In genomic region chr1:222741630-222742457, GRCh38 we compare ENCODE assay signal across 13 cellular contexts. TPM values are rescaled to one million over a fixed set of nuclear protein-coding genes. Genes with fewer than 3 reads are reported as not detected.
A peak's percentile ranks its signal among the peaks of the same experiment; 100 is the strongest.
DNase-seq lines count a peak whose midpoint lies in the region; ATAC-seq, FAIRE-seq and TF ChIP-seq lines count a peak whose summit lies in the region.
"Not testable (repeated sequence)": the region's sequence is repeated elsewhere in the genome, so short reads cannot be mapped to it uniquely, and the experiment has no call there.
"Had no signal": no experiment of that assay in that cellular context is flagged by ENCODE, and none has a peak within 500 bp of the region (broad histone marks: within the 10 kb centered on the region; RNA-seq: fewer than 3 reads in every experiment).

No MANE protein-coding gene starts in this region.

- not testable (repeated sequence) for H3K27ac ChIP-seq in IMR-90 (ENCODE audit: insufficient read depth, low read length); H1 (ENCODE audit: low read depth, low read length); HepG2 (ENCODE audit: extremely low read length, insufficient read depth, low read length)

- not testable (repeated sequence) for TF ChIP-seq CTCF in IMR-90 (conservative IDR thresholded peaks at IDR 0.05; ENCODE audit: low read depth, low read length); activated B cell treated with CpG ODN at 0.5 μM for 24 hours (IDR thresholded peaks at IDR 0.05); H1 (IDR thresholded peaks at IDR 0.05; ENCODE audit: control extremely low read depth in 1 of 3, insufficient read depth in 1 of 3, low read depth in 1 of 3, low read length in 3 of 3); HepG2 (CRISPR knock-in tag; IDR thresholded peaks at IDR 0.05); nephron progenitor cell (IDR thresholded peaks at IDR 0.05)

- H2BK12ac ChIP-seq in H1 (ENCODE audit: low read depth, low read length), result not testable (repeated sequence)

- not testable (repeated sequence) for H2AK9ac ChIP-seq in IMR-90 (replicated peaks; ENCODE audit: low read depth, low read length, poor library complexity)

- not testable (repeated sequence) for H3K56ac ChIP-seq in IMR-90 (ENCODE audit: extremely low read depth, insufficient read depth, low read length); H1 (replicated peaks; ENCODE audit: insufficient read length, low read depth, low read length)

- intact Hi-C loops in IMR-90 (cut with micrococcal nuclease); activated B cell treated with CpG ODN at 0.5 μM for 24 hours (cut with micrococcal nuclease); HepG2 (cut with micrococcal nuclease; ENCODE audit: unreplicated experiment): not testable (repeated sequence)

- H3K14ac ChIP-seq in IMR-90 (replicated peaks; ENCODE audit: low read depth, low read length); H1 (ENCODE audit: insufficient read length): not testable (repeated sequence)

- BruUV-seq in IMR-90 (replicated peaks; lab: Mats Ljungman, UMichigan); HepG2 (replicated peaks; lab: Mats Ljungman, UMichigan): not testable (repeated sequence)

- not testable (repeated sequence) for H3K9me1 ChIP-seq in IMR-90 (ENCODE audit: insufficient read depth, low read length)

- peaks cover 31% of the 10 kb centered on the region for H3K4me1 Mint-ChIP-seq in activated B cell treated with CpG ODN at 0.5 μM for 24 hours
- not testable (repeated sequence) for H3K4me1 Mint-ChIP-seq in nephron progenitor cell; stimulated activated naive CD8-positive, alpha-beta T cell treated with anti-CD3 and anti-CD28 coated beads, Interleukin-15, Interleukin-2, amounts not matched to agents 100 ng/mL and 50 ng/mL, for 24 hours (ENCODE audit: low read depth)

- not testable (repeated sequence) for H3K9me3 Mint-ChIP-seq in activated B cell treated with CpG ODN at 0.5 μM for 24 hours; nephron progenitor cell; stimulated activated naive CD8-positive, alpha-beta T cell treated with anti-CD3 and anti-CD28 coated beads, Interleukin-15, Interleukin-2, amounts not matched to agents 100 ng/mL and 50 ng/mL, for 24 hours

- dilution Hi-C loops in IMR-90 (cut with HindIII; ENCODE audit: low sequenced_read_pairs, unreplicated experiment), result not testable (repeated sequence)

- not testable (repeated sequence) for H3K4me1 ChIP-seq in IMR-90 (ENCODE audit: control insufficient read depth, insufficient read depth, low read length); H1 (replicated peaks in 1 of 4; ENCODE audit: control insufficient read depth in 3 of 4, insufficient read depth in 4 of 4, low read length in 3 of 4); HepG2 (ENCODE audit: insufficient read depth, low read length)

- H3K4me2 ChIP-seq in IMR-90 (ENCODE audit: low read depth, low read length); H1 (ENCODE audit: insufficient read depth in 1 of 2, low read depth in 2 of 2, low read length in 2 of 2); HepG2 (ENCODE audit: low read depth, low read length): not testable (repeated sequence)

- not testable (repeated sequence) for H3K23me2 ChIP-seq in H1 (ENCODE audit: low read depth, low read length)

- DNase-seq in IMR-90; activated B cell treated with CpG ODN at 0.5 μM for 24 hours; H1 (ENCODE audit: low read depth in 1 of 2, low spot score in 2 of 2); HepG2 (ENCODE audit: low spot score); nephron progenitor cell: not testable (repeated sequence)

- POLR2A ChIA-PET in IMR-90 (lab: Charles Lee; ENCODE audit: unreplicated experiment); H1 (lab: Charles Lee; ENCODE audit: partially characterized antibody); HepG2 (lab: Yijun Ruan, JAX): not testable (repeated sequence)
- POLR2A ChIA-PET in activated B cell treated with CpG ODN at 0.5 μM for 24 hours (lab: Charles Lee), result interaction anchor here (0.6 to 2.2 kb wide), 3 partner anchors 9 to 196 kb away, joined by 3 to 9 read pairs (median 7); no protein-coding TSS in a partner anchor

- 100% methylated on average over 1 of the region's 5 CpGs; no CpG with 5 or more reads in 1 of the 2 experiments for WGBS in IMR-90 (ENCODE audit: extremely low coverage in 2 of 2, insufficient read length in 1 of 2), 2 experiments
- WGBS in H1 (ENCODE audit: extremely low coverage in 1 of 2, insufficient coverage in 1 of 2, insufficient read length in 1 of 2, insufficient replicate concordance in 2 of 2, low coverage in 1 of 2, low lambda C conversion rate in 2 of 2, missing lambda C conversion rate in 1 of 2), 2 experiments, result 86 to 100% methylated on average over 1 to 5 of the region's 5 CpGs
- WGBS in HepG2 (ENCODE audit: low lambda C conversion rate), result 62% methylated on average over 5 of the region's 5 CpGs

- H3K36me3 Mint-ChIP-seq in activated B cell treated with CpG ODN at 0.5 μM for 24 hours (ENCODE audit: low read depth), result peaks cover 12% of the 10 kb centered on the region
- not testable (repeated sequence) for H3K36me3 Mint-ChIP-seq in nephron progenitor cell (ENCODE audit: low read depth); stimulated activated naive CD8-positive, alpha-beta T cell treated with anti-CD3 and anti-CD28 coated beads, Interleukin-15, Interleukin-2, amounts not matched to agents 100 ng/mL and 50 ng/mL, for 24 hours (ENCODE audit: low read depth)

- not testable (repeated sequence) for H4K8ac ChIP-seq in IMR-90 (ENCODE audit: low read depth in 2 of 2, low read length in 2 of 2); H1 (ENCODE audit: extremely low read depth, insufficient read depth, low read length)

- CTCF ChIA-PET in IMR-90 (lab: Yijun Ruan, JAX); activated B cell treated with CpG ODN at 0.5 μM for 24 hours (lab: Charles Lee); H1 (lab: Charles Lee; ENCODE audit: partially characterized antibody); HepG2 (lab: Yijun Ruan, JAX; ENCODE audit: low intra/inter-chr PET ratio, low total read pairs): not testable (repeated sequence)

- not testable (repeated sequence) for H3K9me3 ChIP-seq in IMR-90 (ENCODE audit: control insufficient read depth, insufficient read depth, low read length); H1 (ENCODE audit: insufficient read depth in 2 of 2, low read depth in 1 of 2, low read length in 1 of 2); HepG2 (ENCODE audit: low read length)

- not testable (repeated sequence) for H3K79me2 ChIP-seq in H1 (ENCODE audit: control insufficient read depth in 1 of 2, insufficient read depth in 2 of 2, low read length in 2 of 2); HepG2 (ENCODE audit: insufficient read depth, low read length)

- not testable (repeated sequence) for TF ChIP-seq POLR2A in IMR-90 (IDR thresholded peaks at IDR 0.05; ENCODE audit: low read depth, low read length); H1 (IDR thresholded peaks at IDR 0.05; ENCODE audit: control extremely low read depth in 1 of 2, low read depth in 2 of 2, low read length in 2 of 2); HepG2 (IDR thresholded peaks at IDR 0.05; ENCODE audit: insufficient read depth in 1 of 2, low read depth in 2 of 2, low read length in 2 of 2)

- H3K4me3 ChIP-seq in IMR-90 (ENCODE audit: insufficient read depth, low read depth, low read length); H1 (ENCODE audit: extremely low read depth in 1 of 4, insufficient read depth in 2 of 4, low read depth in 3 of 4, low read length in 4 of 4); HepG2 (replicated peaks in 1 of 3; ENCODE audit: insufficient read depth in 1 of 3, low read depth in 2 of 3, low read length in 3 of 3): not testable (repeated sequence)

- H3K27me3 Mint-ChIP-seq in activated B cell treated with CpG ODN at 0.5 μM for 24 hours; nephron progenitor cell (ENCODE audit: low read depth, poor library complexity); stimulated activated naive CD8-positive, alpha-beta T cell treated with anti-CD3 and anti-CD28 coated beads, Interleukin-15, Interleukin-2, amounts not matched to agents 100 ng/mL and 50 ng/mL, for 24 hours: not testable (repeated sequence)

- H2BK15ac ChIP-seq in IMR-90 (ENCODE audit: low read depth, low read length); H1 (ENCODE audit: low read length): not testable (repeated sequence)

- not testable (repeated sequence) for H4K91ac ChIP-seq in IMR-90 (ENCODE audit: insufficient read depth, low read depth, low read length); H1 (replicated peaks; ENCODE audit: insufficient read length, low read length)

- H3K36me3 ChIP-seq in IMR-90 (ENCODE audit: control insufficient read depth, insufficient read depth, low read length); H1 (ENCODE audit: control insufficient read depth in 2 of 4, insufficient read depth in 4 of 4, low read length in 3 of 4); HepG2 (replicated peaks in 1 of 2; ENCODE audit: control insufficient read depth in 1 of 2, insufficient read depth in 2 of 2, low read length in 2 of 2): not testable (repeated sequence)

- H3K27me3 ChIP-seq in IMR-90 (ENCODE audit: control insufficient read depth, insufficient read depth, low read length); H1 (replicated peaks in 1 of 4; ENCODE audit: control insufficient read depth in 3 of 4, extremely low read depth in 1 of 4, insufficient read depth in 3 of 4, low read length in 3 of 4); HepG2 (ENCODE audit: control insufficient read depth in 1 of 2, insufficient read depth in 2 of 2, low read length in 2 of 2): not testable (repeated sequence)

- not testable (repeated sequence) for FAIRE-seq in H1 (lab: Jason Lieb, UNC); HepG2 (lab: Jason Lieb, UNC)

- in situ Hi-C loops in IMR-90 (cut with MboI; ENCODE audit: low sequenced_read_pairs); HepG2 (cut with HindIII; ENCODE audit: extremely low pct_ligation_motif_present, low pct_unique_long_range_greater_than_20kb): not testable (repeated sequence)

- not testable (repeated sequence) for H2AK5ac ChIP-seq in IMR-90 (ENCODE audit: low read depth, low read length); H1 (ENCODE audit: low read depth, low read length)

- H2BK5ac ChIP-seq in IMR-90 (ENCODE audit: low read depth, low read length, poor library complexity, severe bottlenecking); H1 (ENCODE audit: low read depth, low read length): not testable (repeated sequence)

- not testable (repeated sequence) for TF ChIP-seq EP300 in H1 (IDR thresholded peaks at IDR 0.05; ENCODE audit: borderline replicate concordance in 1 of 2, low read depth in 2 of 2, low read length in 2 of 2); HepG2 (IDR thresholded peaks at IDR 0.05; ENCODE audit: low read depth in 2 of 2, low read length in 2 of 2); HepG2 (CRISPR knock-in tag; IDR thresholded peaks at IDR 0.05; ENCODE audit: borderline replicate concordance)

- peak; percentile 50 for ATAC-seq in GM18498 (IDR thresholded peaks at IDR 0.05; ENCODE audit: unreplicated experiment)
- not testable (repeated sequence) for ATAC-seq in IMR-90 (ENCODE audit: low read depth); activated B cell treated with CpG ODN at 0.5 μM for 24 hours (ENCODE audit: low read depth); HepG2

- H3K18ac ChIP-seq in IMR-90 (ENCODE audit: low read depth, low read length); H1 (ENCODE audit: extremely low read depth, low read length): not testable (repeated sequence)

- H3K79me1 ChIP-seq in IMR-90 (ENCODE audit: low read depth in 1 of 2, low read length in 2 of 2); H1 (ENCODE audit: low read depth, low read length): not testable (repeated sequence)

- not testable (repeated sequence) for H4K20me1 ChIP-seq in IMR-90 (ENCODE audit: insufficient read depth, low read length); H1 (replicated peaks in 1 of 2; ENCODE audit: control insufficient read depth in 1 of 2, insufficient read depth in 2 of 2, low read length in 2 of 2); HepG2 (ENCODE audit: insufficient read depth, low read length)

- not testable (repeated sequence) for H2BK20ac ChIP-seq in IMR-90 (ENCODE audit: low read depth, low read length); H1 (ENCODE audit: low read length)

- not testable (repeated sequence) for H2AFZ ChIP-seq in IMR-90 (replicated peaks; ENCODE audit: low read length, poor library complexity); H1 (ENCODE audit: low read length); HepG2 (ENCODE audit: low read length)

- H3K9ac ChIP-seq in IMR-90 (ENCODE audit: low read depth, low read length); H1 (replicated peaks in 1 of 4; ENCODE audit: extremely low read depth in 1 of 4, low read depth in 3 of 4, low read length in 3 of 4); HepG2 (ENCODE audit: insufficient read depth, low read depth, low read length): not testable (repeated sequence)

- not testable (repeated sequence) for H3K4ac ChIP-seq in IMR-90 (ENCODE audit: low read depth, low read length); H1 (replicated peaks; ENCODE audit: insufficient read length, low read depth, low read length)

- H4K5ac ChIP-seq in IMR-90 (ENCODE audit: low read depth, low read length); H1 (ENCODE audit: insufficient read length, low read depth, low read length): not testable (repeated sequence)

- H2BK120ac ChIP-seq in IMR-90 (ENCODE audit: low read depth, low read length); H1 (replicated peaks; ENCODE audit: low read depth, low read length): not testable (repeated sequence)

- H3K4me3 Mint-ChIP-seq in activated B cell treated with CpG ODN at 0.5 μM for 24 hours; nephron progenitor cell; stimulated activated naive CD8-positive, alpha-beta T cell treated with anti-CD3 and anti-CD28 coated beads, Interleukin-15, Interleukin-2, amounts not matched to agents 100 ng/mL and 50 ng/mL, for 24 hours: not testable (repeated sequence)

- H3K27ac Mint-ChIP-seq in activated B cell treated with CpG ODN at 0.5 μM for 24 hours, result peak overlapping the region; percentile 88
- peak overlapping the region; percentile 35 for H3K27ac Mint-ChIP-seq in nephron progenitor cell
- H3K27ac Mint-ChIP-seq in stimulated activated naive CD8-positive, alpha-beta T cell treated with anti-CD3 and anti-CD28 coated beads, Interleukin-15, Interleukin-2, amounts not matched to agents 100 ng/mL and 50 ng/mL, for 24 hours, result peak overlapping the region; percentile 73

- H3K23ac ChIP-seq in IMR-90 (ENCODE audit: low read depth, low read length); H1 (ENCODE audit: insufficient read length): not testable (repeated sequence)

- not testable (repeated sequence) for TF ChIP-seq RAD21 in IMR-90 (IDR thresholded peaks at IDR 0.05; ENCODE audit: low read length); H1 (IDR thresholded peaks at IDR 0.05 in 1 of 2, conservative IDR thresholded peaks at IDR 0.05 in 1 of 2; ENCODE audit: low read depth in 2 of 2, low read length in 2 of 2); HepG2 (CRISPR knock-in tag; IDR thresholded peaks at IDR 0.05)

RNA-seq across cellular contexts. Expression of gene FAM177B, which starts 4.8 kb away (rescaled TPM):
- total RNA-seq in IMR-90 (2012; rRNA removed), result not detected in 2 replicates
- not detected in 2 replicates for polyA plus RNA-seq in IMR-90 (2012; rRNA removed)
- polyA plus RNA-seq in IMR-90 (2012; cell fraction: cytosol; rRNA removed), result not detected in 2 replicates
- polyA plus RNA-seq in IMR-90 (2012; cell fraction: nucleus; rRNA removed; ENCODE audit: low replicate concordance), result not detected in 2 replicates
- 3.5 and 3.8 TPM in 2 replicates for total RNA-seq in activated B cell treated with CpG ODN at 0.5 μM for 24 hours
- total RNA-seq in H1 (2021; fragmentation: NEBNext Ultra II Directional; extraction: Animal tissue kit (Norgen Biotek cat#: 25700)), result not detected in 2 replicates
- polyA plus RNA-seq in H1 (2011; rRNA removed), result 0.06 and 0.11 TPM in 2 replicates
- polyA plus RNA-seq in H1 (2011; cell fraction: cytosol; rRNA removed), result 0.06 TPM
- polyA plus RNA-seq in H1 (2011; cell fraction: nucleus; rRNA removed), result not detected
- polyA plus RNA-seq in H1 (2012, experiment 1 of 2), result 0.12 to 0.37 TPM in 2 of 4 replicates, not detected in the others
- not detected for polyA plus RNA-seq in H1 (2012, experiment 2 of 2)
- 0.08 TPM for polyA plus RNA-seq in H1 (2013, experiment 1 of 2)
- polyA plus RNA-seq in H1 (2013, experiment 2 of 2), result 0.02 TPM
- polyA minus RNA-seq in H1 (2011; rRNA and poly(A)+ RNA removed), result 0.37 TPM in 1 of 2 replicates, not detected in the other
- polyA minus RNA-seq in H1 (2011; cell fraction: cytosol; rRNA and poly(A)+ RNA removed), result not detected
- polyA minus RNA-seq in H1 (2011; cell fraction: nucleus; rRNA and poly(A)+ RNA removed), result not detected
- total RNA-seq in HepG2 (2016; rRNA removed; fragmentation: Illumina TruSeq; extraction: Trizol), result not detected in 2 replicates
- total RNA-seq in HepG2 (2016; cell fraction: cytosol; rRNA removed; fragmentation: Illumina TruSeq; extraction: Trizol; ENCODE audit: low read depth), result not detected in 2 replicates
- total RNA-seq in HepG2 (2016; cell fraction: insoluble cytoplasmic fraction; rRNA removed; fragmentation: Illumina TruSeq; extraction: Trizol), result not detected in 2 replicates
- not detected in 2 replicates for total RNA-seq in HepG2 (2016; cell fraction: membrane; rRNA removed; fragmentation: Illumina TruSeq; extraction: Trizol)
- not detected in 2 replicates for total RNA-seq in HepG2 (2016; cell fraction: nucleus; rRNA removed; fragmentation: Illumina TruSeq; extraction: Trizol)
- 0.05 and 0.20 TPM in 2 replicates for polyA plus RNA-seq in HepG2 (2011; rRNA removed)
- polyA plus RNA-seq in HepG2 (2011; cell fraction: cytosol; rRNA removed), result not detected in 2 replicates
- 0.08 TPM in 1 of 2 replicates, not detected in the other for polyA plus RNA-seq in HepG2 (2011; cell fraction: nucleus; rRNA removed)
- 0.27 and 0.86 TPM in 2 replicates for polyA plus RNA-seq in HepG2 (2012)
- polyA plus RNA-seq in HepG2 (2016; cell fraction: cytosol; fragmentation: Illumina TruSeq; extraction: Trizol; ENCODE audit: low read depth), result not detected in 2 replicates
- not detected in 2 replicates for polyA plus RNA-seq in HepG2 (2016; cell fraction: insoluble cytoplasmic fraction; fragmentation: Illumina TruSeq; extraction: Trizol; ENCODE audit: low read depth)
- not detected in 2 replicates for polyA plus RNA-seq in HepG2 (2016; cell fraction: membrane; fragmentation: Illumina TruSeq; extraction: Trizol; ENCODE audit: low read depth)
- not detected in 2 replicates for polyA plus RNA-seq in HepG2 (2016; cell fraction: nucleus; fragmentation: Illumina TruSeq; extraction: Trizol; ENCODE audit: insufficient read depth, low read depth)
- not detected in 2 replicates for polyA minus RNA-seq in HepG2 (2011; rRNA and poly(A)+ RNA removed; ENCODE audit: low replicate concordance)
- polyA minus RNA-seq in HepG2 (2011; cell fraction: cytosol; rRNA and poly(A)+ RNA removed), result not detected in 2 replicates
- polyA minus RNA-seq in HepG2 (2011; cell fraction: nucleus; rRNA and poly(A)+ RNA removed), result 0.25 TPM in 1 of 2 replicates, not detected in the other
- total RNA-seq: A673; Calu3; CD8-positive, alpha-beta T cell; GM23338; H7 had no signal
- polyA plus RNA-seq: AG04450, GM23338 had no signal

RNA-seq across cellular contexts. Expression of gene BROX, which starts 29.5 kb away (rescaled TPM):
- total RNA-seq in IMR-90 (2012; rRNA removed), result 43.4 and 63.9 TPM in 2 replicates
- polyA plus RNA-seq in IMR-90 (2012; rRNA removed), result 4.7 and 6.8 TPM in 2 replicates
- polyA plus RNA-seq in IMR-90 (2012; cell fraction: cytosol; rRNA removed), result 1.8 and 4.9 TPM in 2 replicates
- 1.6 and 5.5 TPM in 2 replicates for polyA plus RNA-seq in IMR-90 (2012; cell fraction: nucleus; rRNA removed; ENCODE audit: low replicate concordance)
- total RNA-seq in activated B cell treated with CpG ODN at 0.5 μM for 24 hours, result 27.8 and 34.6 TPM in 2 replicates
- total RNA-seq in H1 (2021; fragmentation: NEBNext Ultra II Directional; extraction: Animal tissue kit (Norgen Biotek cat#: 25700)), result 26.7 and 28.5 TPM in 2 replicates
- polyA plus RNA-seq in H1 (2011; rRNA removed), result 2.3 and 3.8 TPM in 2 replicates
- 3.5 TPM for polyA plus RNA-seq in H1 (2011; cell fraction: cytosol; rRNA removed)
- polyA plus RNA-seq in H1 (2011; cell fraction: nucleus; rRNA removed), result 1.7 TPM
- 10.0 to 15.1 TPM (median 11.7 TPM) in 4 replicates for polyA plus RNA-seq in H1 (2012, experiment 1 of 2)
- polyA plus RNA-seq in H1 (2012, experiment 2 of 2), result 3.0 TPM
- 14.7 TPM for polyA plus RNA-seq in H1 (2013, experiment 1 of 2)
- 13.9 TPM for polyA plus RNA-seq in H1 (2013, experiment 2 of 2)
- 3.7 and 5.2 TPM in 2 replicates for polyA minus RNA-seq in H1 (2011; rRNA and poly(A)+ RNA removed)
- polyA minus RNA-seq in H1 (2011; cell fraction: cytosol; rRNA and poly(A)+ RNA removed), result 6.6 TPM
- 2.7 TPM for polyA minus RNA-seq in H1 (2011; cell fraction: nucleus; rRNA and poly(A)+ RNA removed)
- total RNA-seq in HepG2 (2016; rRNA removed; fragmentation: Illumina TruSeq; extraction: Trizol), result 33.2 and 52.5 TPM in 2 replicates
- 14.5 and 16.4 TPM in 2 replicates for total RNA-seq in HepG2 (2016; cell fraction: cytosol; rRNA removed; fragmentation: Illumina TruSeq; extraction: Trizol; ENCODE audit: low read depth)
- 32.2 and 49.5 TPM in 2 replicates for total RNA-seq in HepG2 (2016; cell fraction: insoluble cytoplasmic fraction; rRNA removed; fragmentation: Illumina TruSeq; extraction: Trizol)
- total RNA-seq in HepG2 (2016; cell fraction: membrane; rRNA removed; fragmentation: Illumina TruSeq; extraction: Trizol), result 22.3 and 22.9 TPM in 2 replicates
- total RNA-seq in HepG2 (2016; cell fraction: nucleus; rRNA removed; fragmentation: Illumina TruSeq; extraction: Trizol), result 19.3 and 22.3 TPM in 2 replicates
- polyA plus RNA-seq in HepG2 (2011; rRNA removed), result 3.9 and 4.4 TPM in 2 replicates
- 1.9 and 2.9 TPM in 2 replicates for polyA plus RNA-seq in HepG2 (2011; cell fraction: cytosol; rRNA removed)
- 4.0 and 5.4 TPM in 2 replicates for polyA plus RNA-seq in HepG2 (2011; cell fraction: nucleus; rRNA removed)
- 14.9 and 16.7 TPM in 2 replicates for polyA plus RNA-seq in HepG2 (2012)
- 9.7 and 9.9 TPM in 2 replicates for polyA plus RNA-seq in HepG2 (2016; cell fraction: cytosol; fragmentation: Illumina TruSeq; extraction: Trizol; ENCODE audit: low read depth)
- polyA plus RNA-seq in HepG2 (2016; cell fraction: insoluble cytoplasmic fraction; fragmentation: Illumina TruSeq; extraction: Trizol; ENCODE audit: low read depth), result 23.1 and 23.8 TPM in 2 replicates
- 12.7 and 13.7 TPM in 2 replicates for polyA plus RNA-seq in HepG2 (2016; cell fraction: membrane; fragmentation: Illumina TruSeq; extraction: Trizol; ENCODE audit: low read depth)
- 21.1 and 25.6 TPM in 2 replicates for polyA plus RNA-seq in HepG2 (2016; cell fraction: nucleus; fragmentation: Illumina TruSeq; extraction: Trizol; ENCODE audit: insufficient read depth, low read depth)
- 2.0 and 4.5 TPM in 2 replicates for polyA minus RNA-seq in HepG2 (2011; rRNA and poly(A)+ RNA removed; ENCODE audit: low replicate concordance)
- 8.4 and 8.6 TPM in 2 replicates for polyA minus RNA-seq in HepG2 (2011; cell fraction: cytosol; rRNA and poly(A)+ RNA removed)
- 12.6 and 13.4 TPM in 2 replicates for polyA minus RNA-seq in HepG2 (2011; cell fraction: nucleus; rRNA and poly(A)+ RNA removed)

RNA-seq across cellular contexts. Expression of gene AIDA, which starts 29.6 kb away (rescaled TPM):
- total RNA-seq in IMR-90 (2012; rRNA removed), result 47.9 and 71.4 TPM in 2 replicates
- polyA plus RNA-seq in IMR-90 (2012; rRNA removed), result 34.3 and 48.6 TPM in 2 replicates
- 7.9 and 10.9 TPM in 2 replicates for polyA plus RNA-seq in IMR-90 (2012; cell fraction: cytosol; rRNA removed)
- 2.6 and 14.3 TPM in 2 replicates for polyA plus RNA-seq in IMR-90 (2012; cell fraction: nucleus; rRNA removed; ENCODE audit: low replicate concordance)
- total RNA-seq in activated B cell treated with CpG ODN at 0.5 μM for 24 hours, result 50.4 and 54.3 TPM in 2 replicates
- 101 and 103 TPM in 2 replicates for total RNA-seq in H1 (2021; fragmentation: NEBNext Ultra II Directional; extraction: Animal tissue kit (Norgen Biotek cat#: 25700))
- polyA plus RNA-seq in H1 (2011; rRNA removed), result 28.1 and 52.5 TPM in 2 replicates
- 54.4 TPM for polyA plus RNA-seq in H1 (2011; cell fraction: cytosol; rRNA removed)
- 22.6 TPM for polyA plus RNA-seq in H1 (2011; cell fraction: nucleus; rRNA removed)
- 47.9 to 86.3 TPM (median 55.3 TPM) in 4 replicates for polyA plus RNA-seq in H1 (2012, experiment 1 of 2)
- polyA plus RNA-seq in H1 (2012, experiment 2 of 2), result 7.1 TPM
- polyA plus RNA-seq in H1 (2013, experiment 1 of 2), result 66.5 TPM
- 68.9 TPM for polyA plus RNA-seq in H1 (2013, experiment 2 of 2)
- polyA minus RNA-seq in H1 (2011; rRNA and poly(A)+ RNA removed), result 60.9 and 90.1 TPM in 2 replicates
- 67.7 TPM for polyA minus RNA-seq in H1 (2011; cell fraction: cytosol; rRNA and poly(A)+ RNA removed)
- polyA minus RNA-seq in H1 (2011; cell fraction: nucleus; rRNA and poly(A)+ RNA removed), result 60.6 TPM
- 17.5 and 41.4 TPM in 2 replicates for total RNA-seq in HepG2 (2016; rRNA removed; fragmentation: Illumina TruSeq; extraction: Trizol)
- total RNA-seq in HepG2 (2016; cell fraction: cytosol; rRNA removed; fragmentation: Illumina TruSeq; extraction: Trizol; ENCODE audit: low read depth), result 10.2 and 13.7 TPM in 2 replicates
- total RNA-seq in HepG2 (2016; cell fraction: insoluble cytoplasmic fraction; rRNA removed; fragmentation: Illumina TruSeq; extraction: Trizol), result 16.3 and 39.3 TPM in 2 replicates
- 54.4 and 60.1 TPM in 2 replicates for total RNA-seq in HepG2 (2016; cell fraction: membrane; rRNA removed; fragmentation: Illumina TruSeq; extraction: Trizol)
- 17.6 and 19.3 TPM in 2 replicates for total RNA-seq in HepG2 (2016; cell fraction: nucleus; rRNA removed; fragmentation: Illumina TruSeq; extraction: Trizol)
- polyA plus RNA-seq in HepG2 (2011; rRNA removed), result 34.6 and 35.4 TPM in 2 replicates
- 12.6 and 22.8 TPM in 2 replicates for polyA plus RNA-seq in HepG2 (2011; cell fraction: cytosol; rRNA removed)
- 6.6 and 9.7 TPM in 2 replicates for polyA plus RNA-seq in HepG2 (2011; cell fraction: nucleus; rRNA removed)
- 28.5 and 32.2 TPM in 2 replicates for polyA plus RNA-seq in HepG2 (2012)
- polyA plus RNA-seq in HepG2 (2016; cell fraction: cytosol; fragmentation: Illumina TruSeq; extraction: Trizol; ENCODE audit: low read depth), result 38.7 and 43.9 TPM in 2 replicates
- polyA plus RNA-seq in HepG2 (2016; cell fraction: insoluble cytoplasmic fraction; fragmentation: Illumina TruSeq; extraction: Trizol; ENCODE audit: low read depth), result 82.7 and 83.3 TPM in 2 replicates
- 97.2 and 104 TPM in 2 replicates for polyA plus RNA-seq in HepG2 (2016; cell fraction: membrane; fragmentation: Illumina TruSeq; extraction: Trizol; ENCODE audit: low read depth)
- polyA plus RNA-seq in HepG2 (2016; cell fraction: nucleus; fragmentation: Illumina TruSeq; extraction: Trizol; ENCODE audit: insufficient read depth, low read depth), result 31.3 and 36.7 TPM in 2 replicates
- 27.5 and 34.7 TPM in 2 replicates for polyA minus RNA-seq in HepG2 (2011; rRNA and poly(A)+ RNA removed; ENCODE audit: low replicate concordance)
- polyA minus RNA-seq in HepG2 (2011; cell fraction: cytosol; rRNA and poly(A)+ RNA removed), result 32.0 and 35.7 TPM in 2 replicates
- polyA minus RNA-seq in HepG2 (2011; cell fraction: nucleus; rRNA and poly(A)+ RNA removed), result 20.1 and 25.2 TPM in 2 replicates

Comparison
In these comparisons a context has a peak if more than half of its experiments do, and no peak if none do; other contexts are left out.
1. H3K27ac Mint-ChIP-seq: peak in every context shown above with its lines; median percentile 88 in activated B cell treated with CpG ODN at 0.5 μM for 24 hours; 73 in stimulated activated naive CD8-positive, alpha-beta T cell treated with anti-CD3 and anti-CD28 coated beads, Interleukin-15, Interleukin-2, amounts not matched to agents 100 ng/mL and 50 ng/mL, for 24 hours; 35 in nephron progenitor cell.